17 cellular contexts compared by ENCODE assay signal in genomic region chr1:59505596-59506028, GRCh38.
A peak's percentile ranks its signal among the peaks of the same experiment; 100 is the strongest.
DNase-seq lines count a peak whose midpoint lies in the region; ATAC-seq and TF ChIP-seq lines count a peak whose summit lies in the region.
"Had no signal": no experiment of that assay in that cellular context is flagged by ENCODE, and none has a peak within 500 bp of the region (broad histone marks: within the 10 kb centered on the region; RNA-seq: fewer than 3 reads in every experiment).

No MANE protein-coding gene starts in this region.

- TF ChIP-seq CTCF in fibroblast of the aortic adventitia (IDR thresholded peaks at IDR 0.05; ENCODE audit: insufficient read depth, low read length) = no peak

- ATAC-seq in GM21619 (IDR thresholded peaks at IDR 0.05; ENCODE audit: unreplicated experiment) (no peak), GM19463 (IDR thresholded peaks at IDR 0.05; ENCODE audit: unreplicated experiment) (no peak), GM18868 (IDR thresholded peaks at IDR 0.05; ENCODE audit: unreplicated experiment) (no peak)
- ATAC-seq: natural killer cell treated with Interleukin-12 subunit alpha and Interleukin-12 subunit beta and Interleukin-15 and Interleukin-18, amount 100 ng/mL, for 72 hours had no signal

- no peak overlapping the region for H3K4me3 ChIP-seq in fibroblast of the aortic adventitia (ENCODE audit: low read depth, low read length)
- H3K4me3 ChIP-seq: coronary artery, right atrium auricular region, upper lobe of left lung had no signal

- peak; percentile 2 to 14 for DNase-seq in NCI-H2081 (lab: John Stamatoyannopoulos, UW)
- DNase-seq in NCI-H2081 treated with DMSO at 0.1 percent for 48 hours (lab: John Stamatoyannopoulos, UW) = no peak
- DNase-seq in NCI-H82 treated with DMSO at 0.1 percent for 48 hours (lab: John Stamatoyannopoulos, UW; ENCODE audit: unreplicated experiment) = peak; percentile 96
- DNase-seq in fibroblast of the aortic adventitia (ENCODE audit: low read depth) = peak; percentile 17
- DNase-seq in AG08396 (ENCODE audit: low spot score) = no peak
- DNase-seq: CD8-positive, alpha-beta memory T cell; hippocampal formation; NCI-H774; Right ventricle myocardium superior; stimulated activated CD4-positive, alpha-beta T cell treated with anti-CD3 and anti-CD28 coated beads, Interleukin-4, amount 100 ng/mL, for 1 hour; upper lobe of left lung had no signal

Comparison
In these comparisons a context has a peak if more than half of its experiments do, and no peak if none do; other contexts are left out.
1. DNase-seq: peak in NCI-H2081 (2 of 2), NCI-H82 treated with DMSO at 0.1 percent for 48 hours (single experiment) and fibroblast of the aortic adventitia (single experiment); none in NCI-H2081 treated with DMSO at 0.1 percent for 48 hours (single experiment) and AG08396 (single experiment).